8 cellular contexts compared by ENCODE assay signal in genomic region chr12:12563529-12563928, GRCh38.
A peak's percentile ranks its signal among the peaks of the same experiment; 100 is the strongest.
DNase-seq lines count a peak whose midpoint lies in the region; ATAC-seq lines count a peak whose summit lies in the region.

No MANE protein-coding gene starts in this region.

- H3K9ac ChIP-seq in HUES48 (ENCODE audit: low read depth, low read length), result no peak overlapping the region
- peak overlapping the region; percentile 93 for H3K9ac ChIP-seq in mucosa of stomach (ENCODE audit: low read length)

- no peak for ATAC-seq in HG03432 (IDR thresholded peaks at IDR 0.05; ENCODE audit: unreplicated experiment)
- ATAC-seq in GM21528 (IDR thresholded peaks at IDR 0.05; ENCODE audit: low FRiP score, unreplicated experiment), result no peak
- ATAC-seq in GM18861 (IDR thresholded peaks at IDR 0.05; ENCODE audit: unreplicated experiment), result no peak

- peaks cover 8% of the 10 kb centered on the region for H3K9me3 ChIP-seq in HUES48 (ENCODE audit: control insufficient read depth, insufficient read depth, low read length)
- no peaks in the 10 kb centered on the region for H3K9me3 ChIP-seq in mucosa of stomach (ENCODE audit: control insufficient read depth, low read length)

- no peaks in the 10 kb centered on the region for H3K36me3 ChIP-seq in HUES48 (ENCODE audit: control insufficient read depth, insufficient read depth, low read length)
- H3K36me3 ChIP-seq in mucosa of stomach (ENCODE audit: control insufficient read depth, insufficient read depth, low read length), result no peaks in the 10 kb centered on the region

- H3K27me3 ChIP-seq in HUES48 (ENCODE audit: control insufficient read depth, insufficient read depth, low read length), result no peaks in the 10 kb centered on the region
- no peaks in the 10 kb centered on the region for H3K27me3 ChIP-seq in mucosa of stomach (ENCODE audit: control insufficient read depth, insufficient read depth, low read length)

- H3K27ac ChIP-seq in HUES48 (ENCODE audit: low read depth, low read length), result peak overlapping the region; percentile 77
- peak overlapping the region; percentile 99 for H3K27ac ChIP-seq in caudate nucleus (ENCODE audit: low read depth, low read length)

- peak overlapping the region; percentile 64; the same call in 1 of the 2 replicates for H3K4me3 ChIP-seq in HUES48 (ENCODE audit: low read depth, low read length)
- H3K4me3 ChIP-seq in mucosa of stomach (ENCODE audit: low read length), result no peak overlapping the region

- peak; percentile 25 for DNase-seq in AG08396 (ENCODE audit: low spot score)
- DNase-seq in caudate nucleus (lab: John Stamatoyannopoulos, UW), result peak in 8 of 61 donors; percentile 4 to 47 (median 25)
- DNase-seq in activated CD8-positive, alpha-beta memory T cell treated with anti-CD3 and anti-CD28 coated beads for 24 hours, result no peak

- peaks cover 25% of the 10 kb centered on the region for H3K4me1 ChIP-seq in HUES48 (ENCODE audit: control insufficient read depth, insufficient read depth, low read length)
- peaks cover 16% of the 10 kb centered on the region for H3K4me1 ChIP-seq in mucosa of stomach (ENCODE audit: control insufficient read depth, insufficient read depth, low read length)
